ENCODE assay signal across 1 cellular context in the genomic region with DNA sequence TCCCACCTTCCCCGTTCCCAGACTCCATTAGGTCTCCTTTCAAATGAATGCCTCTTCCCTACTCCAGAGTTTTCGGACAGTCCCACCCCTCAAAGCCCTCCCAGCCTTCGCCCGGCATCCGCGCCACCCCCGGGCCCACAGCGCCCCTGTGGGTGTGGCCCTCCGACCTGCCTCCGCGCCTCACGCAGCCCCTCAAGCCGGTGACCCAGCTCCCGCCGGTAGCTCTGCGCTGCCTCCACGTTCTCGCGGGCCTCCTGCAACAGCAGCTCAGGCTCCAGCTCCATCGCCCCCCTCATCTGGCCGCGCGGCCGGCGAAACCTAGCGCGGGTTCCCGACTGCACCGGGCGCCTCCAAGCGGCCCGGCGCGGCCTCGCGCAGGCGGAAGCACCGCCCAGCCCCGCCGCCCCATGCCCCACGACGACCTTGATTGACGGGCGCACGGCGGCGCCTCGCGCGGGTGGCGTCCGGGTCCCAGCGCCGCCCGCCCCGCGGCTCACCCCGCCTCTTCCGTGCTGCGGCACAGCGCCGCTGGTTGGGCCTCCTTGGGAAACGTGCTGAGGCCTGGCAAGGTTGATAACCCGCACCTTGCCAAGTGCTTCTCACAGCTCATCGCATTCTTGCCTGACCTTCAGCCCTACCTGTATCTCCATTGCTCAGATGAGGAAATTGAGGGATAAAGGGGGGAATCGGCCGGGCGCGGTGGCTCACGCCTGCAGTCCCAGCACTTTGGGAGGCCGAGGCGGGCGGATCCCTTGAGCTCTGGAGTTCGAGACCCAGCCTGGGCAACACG.
A peak's percentile ranks its signal among the peaks of the same experiment; 100 is the strongest.
TF ChIP-seq lines count a peak whose summit lies in the region.

A gene with protein sequence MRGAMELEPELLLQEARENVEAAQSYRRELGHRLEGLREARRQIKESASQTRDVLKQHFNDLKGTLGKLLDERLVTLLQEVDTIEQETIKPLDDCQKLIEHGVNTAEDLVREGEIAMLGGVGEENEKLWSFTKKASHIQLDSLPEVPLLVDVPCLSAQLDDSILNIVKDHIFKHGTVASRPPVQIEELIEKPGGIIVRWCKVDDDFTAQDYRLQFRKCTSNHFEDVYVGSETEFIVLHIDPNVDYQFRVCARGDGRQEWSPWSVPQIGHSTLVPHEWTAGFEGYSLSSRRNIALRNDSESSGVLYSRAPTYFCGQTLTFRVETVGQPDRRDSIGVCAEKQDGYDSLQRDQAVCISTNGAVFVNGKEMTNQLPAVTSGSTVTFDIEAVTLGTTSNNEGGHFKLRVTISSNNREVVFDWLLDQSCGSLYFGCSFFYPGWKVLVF (minus strand): TSS at position 337 of the 790 bp plus-strand sequence. CDS start 41 bp downstream, at position 296.

TF ChIP-seq in GM12878, 131 proteins besides CTCF, POLR2A, EP300 and RAD21 (continued from another document):
- TF ChIP-seq, protein P1, sequence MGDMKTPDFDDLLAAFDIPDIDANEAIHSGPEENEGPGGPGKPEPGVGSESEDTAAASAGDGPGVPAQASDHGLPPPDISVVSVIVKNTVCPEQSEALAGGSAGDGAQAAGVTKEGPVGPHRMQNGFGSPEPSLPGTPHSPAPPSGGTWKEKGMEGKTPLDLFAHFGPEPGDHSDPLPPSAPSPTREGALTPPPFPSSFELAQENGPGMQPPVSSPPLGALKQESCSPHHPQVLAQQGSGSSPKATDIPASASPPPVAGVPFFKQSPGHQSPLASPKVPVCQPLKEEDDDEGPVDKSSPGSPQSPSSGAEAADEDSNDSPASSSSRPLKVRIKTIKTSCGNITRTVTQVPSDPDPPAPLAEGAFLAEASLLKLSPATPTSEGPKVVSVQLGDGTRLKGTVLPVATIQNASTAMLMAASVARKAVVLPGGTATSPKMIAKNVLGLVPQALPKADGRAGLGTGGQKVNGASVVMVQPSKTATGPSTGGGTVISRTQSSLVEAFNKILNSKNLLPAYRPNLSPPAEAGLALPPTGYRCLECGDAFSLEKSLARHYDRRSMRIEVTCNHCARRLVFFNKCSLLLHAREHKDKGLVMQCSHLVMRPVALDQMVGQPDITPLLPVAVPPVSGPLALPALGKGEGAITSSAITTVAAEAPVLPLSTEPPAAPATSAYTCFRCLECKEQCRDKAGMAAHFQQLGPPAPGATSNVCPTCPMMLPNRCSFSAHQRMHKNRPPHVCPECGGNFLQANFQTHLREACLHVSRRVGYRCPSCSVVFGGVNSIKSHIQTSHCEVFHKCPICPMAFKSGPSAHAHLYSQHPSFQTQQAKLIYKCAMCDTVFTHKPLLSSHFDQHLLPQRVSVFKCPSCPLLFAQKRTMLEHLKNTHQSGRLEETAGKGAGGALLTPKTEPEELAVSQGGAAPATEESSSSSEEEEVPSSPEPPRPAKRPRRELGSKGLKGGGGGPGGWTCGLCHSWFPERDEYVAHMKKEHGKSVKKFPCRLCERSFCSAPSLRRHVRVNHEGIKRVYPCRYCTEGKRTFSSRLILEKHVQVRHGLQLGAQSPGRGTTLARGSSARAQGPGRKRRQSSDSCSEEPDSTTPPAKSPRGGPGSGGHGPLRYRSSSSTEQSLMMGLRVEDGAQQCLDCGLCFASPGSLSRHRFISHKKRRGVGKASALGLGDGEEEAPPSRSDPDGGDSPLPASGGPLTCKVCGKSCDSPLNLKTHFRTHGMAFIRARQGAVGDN (IDR thresholded peaks at IDR 0.05): peak; percentile 96
- TF ChIP-seq, protein P2, sequence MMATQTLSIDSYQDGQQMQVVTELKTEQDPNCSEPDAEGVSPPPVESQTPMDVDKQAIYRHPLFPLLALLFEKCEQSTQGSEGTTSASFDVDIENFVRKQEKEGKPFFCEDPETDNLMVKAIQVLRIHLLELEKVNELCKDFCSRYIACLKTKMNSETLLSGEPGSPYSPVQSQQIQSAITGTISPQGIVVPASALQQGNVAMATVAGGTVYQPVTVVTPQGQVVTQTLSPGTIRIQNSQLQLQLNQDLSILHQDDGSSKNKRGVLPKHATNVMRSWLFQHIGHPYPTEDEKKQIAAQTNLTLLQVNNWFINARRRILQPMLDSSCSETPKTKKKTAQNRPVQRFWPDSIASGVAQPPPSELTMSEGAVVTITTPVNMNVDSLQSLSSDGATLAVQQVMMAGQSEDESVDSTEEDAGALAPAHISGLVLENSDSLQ (IDR thresholded peaks at IDR 0.05): peak; percentile 77
- TF ChIP-seq SMC3 (IDR thresholded peaks at IDR 0.05; ENCODE audit: borderline replicate concordance, low read length): peak; percentile 22; the same call in 1 of the 2 replicates
- TF ChIP-seq, protein P3, sequence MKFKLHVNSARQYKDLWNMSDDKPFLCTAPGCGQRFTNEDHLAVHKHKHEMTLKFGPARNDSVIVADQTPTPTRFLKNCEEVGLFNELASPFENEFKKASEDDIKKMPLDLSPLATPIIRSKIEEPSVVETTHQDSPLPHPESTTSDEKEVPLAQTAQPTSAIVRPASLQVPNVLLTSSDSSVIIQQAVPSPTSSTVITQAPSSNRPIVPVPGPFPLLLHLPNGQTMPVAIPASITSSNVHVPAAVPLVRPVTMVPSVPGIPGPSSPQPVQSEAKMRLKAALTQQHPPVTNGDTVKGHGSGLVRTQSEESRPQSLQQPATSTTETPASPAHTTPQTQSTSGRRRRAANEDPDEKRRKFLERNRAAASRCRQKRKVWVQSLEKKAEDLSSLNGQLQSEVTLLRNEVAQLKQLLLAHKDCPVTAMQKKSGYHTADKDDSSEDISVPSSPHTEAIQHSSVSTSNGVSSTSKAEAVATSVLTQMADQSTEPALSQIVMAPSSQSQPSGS (IDR thresholded peaks at IDR 0.05; ENCODE audit: low read length): no peak
- TF ChIP-seq DPF2 (IDR thresholded peaks at IDR 0.05): peak; percentile 98
- TF ChIP-seq FOXM1 (IDR thresholded peaks at IDR 0.05; ENCODE audit: low read depth, low read length): no peak
- no peak for TF ChIP-seq RAD51 (IDR thresholded peaks at IDR 0.05)
- TF ChIP-seq NRF1 (conservative IDR thresholded peaks at IDR 0.05; ENCODE audit: low read depth, low read length): 0 out of 2 replicates have a peak, but pooled peaks have one; percentile 31
- no peak for TF ChIP-seq KAT2A (conservative IDR thresholded peaks at IDR 0.05; ENCODE audit: control insufficient read depth, low read depth, low read length)
- TF ChIP-seq NBN (IDR thresholded peaks at IDR 0.05): peak; percentile 69
- TF ChIP-seq ZBED1 (IDR thresholded peaks at IDR 0.05; ENCODE audit: borderline replicate concordance): no peak
- TF ChIP-seq SREBF1 (IDR thresholded peaks at IDR 0.05; ENCODE audit: low read length): no peak
- no peak for TF ChIP-seq MYC (IDR thresholded peaks at IDR 0.05; ENCODE audit: insufficient read depth, insufficient read length, insufficient replicate concordance, low read length, severe bottlenecking)
- TF ChIP-seq ZNF207 (IDR thresholded peaks at IDR 0.05; ENCODE audit: borderline replicate concordance): peak; percentile 31; the same call in 1 of the 2 replicates
- TF ChIP-seq, protein P4, sequence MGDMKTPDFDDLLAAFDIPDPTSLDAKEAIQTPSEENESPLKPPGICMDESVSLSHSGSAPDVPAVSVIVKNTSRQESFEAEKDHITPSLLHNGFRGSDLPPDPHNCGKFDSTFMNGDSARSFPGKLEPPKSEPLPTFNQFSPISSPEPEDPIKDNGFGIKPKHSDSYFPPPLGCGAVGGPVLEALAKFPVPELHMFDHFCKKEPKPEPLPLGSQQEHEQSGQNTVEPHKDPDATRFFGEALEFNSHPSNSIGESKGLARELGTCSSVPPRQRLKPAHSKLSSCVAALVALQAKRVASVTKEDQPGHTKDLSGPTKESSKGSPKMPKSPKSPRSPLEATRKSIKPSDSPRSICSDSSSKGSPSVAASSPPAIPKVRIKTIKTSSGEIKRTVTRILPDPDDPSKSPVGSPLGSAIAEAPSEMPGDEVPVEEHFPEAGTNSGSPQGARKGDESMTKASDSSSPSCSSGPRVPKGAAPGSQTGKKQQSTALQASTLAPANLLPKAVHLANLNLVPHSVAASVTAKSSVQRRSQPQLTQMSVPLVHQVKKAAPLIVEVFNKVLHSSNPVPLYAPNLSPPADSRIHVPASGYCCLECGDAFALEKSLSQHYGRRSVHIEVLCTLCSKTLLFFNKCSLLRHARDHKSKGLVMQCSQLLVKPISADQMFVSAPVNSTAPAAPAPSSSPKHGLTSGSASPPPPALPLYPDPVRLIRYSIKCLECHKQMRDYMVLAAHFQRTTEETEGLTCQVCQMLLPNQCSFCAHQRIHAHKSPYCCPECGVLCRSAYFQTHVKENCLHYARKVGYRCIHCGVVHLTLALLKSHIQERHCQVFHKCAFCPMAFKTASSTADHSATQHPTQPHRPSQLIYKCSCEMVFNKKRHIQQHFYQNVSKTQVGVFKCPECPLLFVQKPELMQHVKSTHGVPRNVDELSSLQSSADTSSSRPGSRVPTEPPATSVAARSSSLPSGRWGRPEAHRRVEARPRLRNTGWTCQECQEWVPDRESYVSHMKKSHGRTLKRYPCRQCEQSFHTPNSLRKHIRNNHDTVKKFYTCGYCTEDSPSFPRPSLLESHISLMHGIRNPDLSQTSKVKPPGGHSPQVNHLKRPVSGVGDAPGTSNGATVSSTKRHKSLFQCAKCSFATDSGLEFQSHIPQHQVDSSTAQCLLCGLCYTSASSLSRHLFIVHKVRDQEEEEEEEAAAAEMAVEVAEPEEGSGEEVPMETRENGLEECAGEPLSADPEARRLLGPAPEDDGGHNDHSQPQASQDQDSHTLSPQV (IDR thresholded peaks at IDR 0.05): peak; percentile 61; the same call in 1 of the 2 replicates
- TF ChIP-seq SREBF2 (IDR thresholded peaks at IDR 0.05; ENCODE audit: low read length): no peak
- no peak for TF ChIP-seq ZNF384 (IDR thresholded peaks at IDR 0.05; ENCODE audit: borderline replicate concordance, low read depth, low read length)
- peak; percentile 73 for TF ChIP-seq POLR2AphosphoS5 (IDR thresholded peaks at IDR 0.05; ENCODE audit: low read length)
- no peak for TF ChIP-seq EZH2 (IDR thresholded peaks at IDR 0.05; ENCODE audit: borderline replicate concordance, control insufficient read depth, low read depth, low read length)
- TF ChIP-seq SP1 (IDR thresholded peaks at IDR 0.05; ENCODE audit: low read depth, low read length): peak; percentile 75
- TF ChIP-seq, protein P5, sequence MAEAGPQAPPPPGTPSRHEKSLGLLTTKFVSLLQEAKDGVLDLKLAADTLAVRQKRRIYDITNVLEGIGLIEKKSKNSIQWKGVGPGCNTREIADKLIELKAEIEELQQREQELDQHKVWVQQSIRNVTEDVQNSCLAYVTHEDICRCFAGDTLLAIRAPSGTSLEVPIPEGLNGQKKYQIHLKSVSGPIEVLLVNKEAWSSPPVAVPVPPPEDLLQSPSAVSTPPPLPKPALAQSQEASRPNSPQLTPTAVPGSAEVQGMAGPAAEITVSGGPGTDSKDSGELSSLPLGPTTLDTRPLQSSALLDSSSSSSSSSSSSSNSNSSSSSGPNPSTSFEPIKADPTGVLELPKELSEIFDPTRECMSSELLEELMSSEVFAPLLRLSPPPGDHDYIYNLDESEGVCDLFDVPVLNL (IDR thresholded peaks at IDR 0.05; ENCODE audit: low read depth, low read length): no peak
- no peak for TF ChIP-seq NR2C2 (IDR thresholded peaks at IDR 0.05; ENCODE audit: borderline replicate concordance, control insufficient read depth, insufficient read length, low read depth)
- TF ChIP-seq, protein P6, sequence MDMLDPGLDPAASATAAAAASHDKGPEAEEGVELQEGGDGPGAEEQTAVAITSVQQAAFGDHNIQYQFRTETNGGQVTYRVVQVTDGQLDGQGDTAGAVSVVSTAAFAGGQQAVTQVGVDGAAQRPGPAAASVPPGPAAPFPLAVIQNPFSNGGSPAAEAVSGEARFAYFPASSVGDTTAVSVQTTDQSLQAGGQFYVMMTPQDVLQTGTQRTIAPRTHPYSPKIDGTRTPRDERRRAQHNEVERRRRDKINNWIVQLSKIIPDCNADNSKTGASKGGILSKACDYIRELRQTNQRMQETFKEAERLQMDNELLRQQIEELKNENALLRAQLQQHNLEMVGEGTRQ (IDR thresholded peaks at IDR 0.05; ENCODE audit: borderline replicate concordance, low read depth, low read length): no peak
- TF ChIP-seq ASH2L (IDR thresholded peaks at IDR 0.05; ENCODE audit: borderline replicate concordance, low read depth): 0 out of 2 replicates have a peak, but pooled peaks have one; percentile 70
- no peak for TF ChIP-seq SMAD5 (IDR thresholded peaks at IDR 0.05; ENCODE audit: low read depth)
- TF ChIP-seq CHD2 (IDR thresholded peaks at IDR 0.05; ENCODE audit: borderline replicate concordance, low read depth, low read length): peak; percentile 74; the same call in 1 of the 2 replicates
- no peak for TF ChIP-seq NFIC (IDR thresholded peaks at IDR 0.05; ENCODE audit: low read depth, low read length)
TF ChIP-seq in GM12878: peak in this region for 54.
